Comparison of ENCODE assay signal across 23 cellular contexts in genomic region chr9:96075757-96076156, GRCh38.
A peak's percentile ranks its signal among the peaks of the same experiment; 100 is the strongest.
DNase-seq lines count a peak whose midpoint lies in the region; ATAC-seq and TF ChIP-seq lines count a peak whose summit lies in the region.
"Had no signal": no experiment of that assay in that cellular context is flagged by ENCODE, and none has a peak within 500 bp of the region (broad histone marks: within the 10 kb centered on the region; RNA-seq: fewer than 3 reads in every experiment).

No MANE protein-coding gene starts in this region.

- H3K36me3 ChIP-seq in SJSA1 = no peaks in the 10 kb centered on the region
- H3K36me3 ChIP-seq in GM23338 (ENCODE audit: insufficient read depth) = no peaks in the 10 kb centered on the region
- no peaks in the 10 kb centered on the region for H3K36me3 ChIP-seq in ovary
- H3K36me3 ChIP-seq: BE2C; BLaER1 treated with 17β-estradiol and CSF1 and Interleukin-3, amounts not matched to agents 10 nM and 100 nM; HAP-1 had no signal

- ATAC-seq in activated T-helper 17 cell treated with anti-CD3 and anti-CD28 coated beads, Interleukin-2, amount 50 U/mL, for 72 hours (replicated peaks) = no peak
- ATAC-seq in stimulated activated effector memory CD8-positive, alpha-beta T cell treated with anti-CD3 and anti-CD28 coated beads, Interleukin-12 subunit alpha, Interleukin-12 subunit beta, amount 100 ng/mL, for 72 hours = no peak
- ATAC-seq in GM23338 = no peak
- ATAC-seq: A549, GM12878 had no signal

- no peak for TF ChIP-seq EP300 in ovary (IDR thresholded peaks at IDR 0.05)

- no peak overlapping the region for H3K4me3 Mint-ChIP-seq in activated T-helper 17 cell treated with anti-CD3 and anti-CD28 coated beads, Interleukin-2, amount 50 U/mL, for 72 hours
- no peak overlapping the region for H3K4me3 Mint-ChIP-seq in stimulated activated effector memory CD8-positive, alpha-beta T cell treated with anti-CD3 and anti-CD28 coated beads, Interleukin-12 subunit alpha, Interleukin-12 subunit beta, amount 100 ng/mL, for 72 hours
- H3K4me3 Mint-ChIP-seq in GM23338 = no peak overlapping the region
- H3K4me3 Mint-ChIP-seq in glutamatergic neuron (ENCODE audit: unreplicated experiment) = no peak overlapping the region
- H3K4me3 Mint-ChIP-seq: CD14-positive monocyte; CD4-positive, alpha-beta T cell; CD8-positive, alpha-beta memory T cell; HFFc6 had no signal

- TF ChIP-seq CTCF in GM23338 (conservative IDR thresholded peaks at IDR 0.05; ENCODE audit: low read depth in 2 of 2) (no peak), glutamatergic neuron (IDR thresholded peaks at IDR 0.05; ENCODE audit: partially characterized antibody, unreplicated experiment) (no peak), ovary (IDR thresholded peaks at IDR 0.05) (no peak)

- no peak overlapping the region for H2AFZ ChIP-seq in GM23338

- H3K9me3 Mint-ChIP-seq in activated T-helper 17 cell treated with anti-CD3 and anti-CD28 coated beads, Interleukin-2, amount 50 U/mL, for 72 hours = no peaks in the 10 kb centered on the region
- no peaks in the 10 kb centered on the region for H3K9me3 Mint-ChIP-seq in stimulated activated effector memory CD8-positive, alpha-beta T cell treated with anti-CD3 and anti-CD28 coated beads, Interleukin-12 subunit alpha, Interleukin-12 subunit beta, amount 100 ng/mL, for 72 hours
- H3K9me3 Mint-ChIP-seq in GM23338 (no peaks in the 10 kb centered on the region), glutamatergic neuron (ENCODE audit: unreplicated experiment) (peaks cover 2% of the 10 kb centered on the region)
- H3K9me3 Mint-ChIP-seq: CD4-positive, alpha-beta T cell; CD8-positive, alpha-beta memory T cell; HFFc6 had no signal

- no peaks in the 10 kb centered on the region for H3F3A ChIP-seq in GM23338 (replicated peaks; ENCODE audit: low read depth)

- no peaks in the 10 kb centered on the region for H3K36me3 Mint-ChIP-seq in activated T-helper 17 cell treated with anti-CD3 and anti-CD28 coated beads, Interleukin-2, amount 50 U/mL, for 72 hours (ENCODE audit: low read depth)
- no peaks in the 10 kb centered on the region for H3K36me3 Mint-ChIP-seq in stimulated activated effector memory CD8-positive, alpha-beta T cell treated with anti-CD3 and anti-CD28 coated beads, Interleukin-12 subunit alpha, Interleukin-12 subunit beta, amount 100 ng/mL, for 72 hours
- H3K36me3 Mint-ChIP-seq in GM23338 (ENCODE audit: low read depth) (no peaks in the 10 kb centered on the region), glutamatergic neuron (ENCODE audit: unreplicated experiment) (no peaks in the 10 kb centered on the region)
- H3K36me3 Mint-ChIP-seq: CD14-positive monocyte; CD8-positive, alpha-beta memory T cell had no signal

- H3K27ac Mint-ChIP-seq in activated T-helper 17 cell treated with anti-CD3 and anti-CD28 coated beads, Interleukin-2, amount 50 U/mL, for 72 hours = peak overlapping the region; percentile 65
- peak overlapping the region; percentile 41 for H3K27ac Mint-ChIP-seq in stimulated activated effector memory CD8-positive, alpha-beta T cell treated with anti-CD3 and anti-CD28 coated beads, Interleukin-12 subunit alpha, Interleukin-12 subunit beta, amount 100 ng/mL, for 72 hours
- H3K27ac Mint-ChIP-seq in GM23338 (no peak overlapping the region), glutamatergic neuron (ENCODE audit: unreplicated experiment) (no peak overlapping the region)
- H3K27ac Mint-ChIP-seq: CD14-positive monocyte; CD4-positive, alpha-beta T cell; CD8-positive, alpha-beta memory T cell; HFFc6 had no signal

- no peak overlapping the region for H3K4me2 ChIP-seq in GM23338
- H3K4me2 ChIP-seq: A549 had no signal

- no peaks in the 10 kb centered on the region for H3K27me3 ChIP-seq in SJSA1 (replicated peaks)
- H3K27me3 ChIP-seq in GM23338 (ENCODE audit: insufficient read depth) = no peaks in the 10 kb centered on the region
- no peaks in the 10 kb centered on the region for H3K27me3 ChIP-seq in ovary
- H3K27me3 ChIP-seq: BE2C; BLaER1 treated with 17β-estradiol and CSF1 and Interleukin-3, amounts not matched to agents 10 nM and 100 nM had no signal

- 95 to 99% (median 96%) methylated on average over 5 of the region's 5 CpGs for WGBS in ovary, 3 donors

- peaks cover 11% of the 10 kb centered on the region for H3K27me3 Mint-ChIP-seq in activated T-helper 17 cell treated with anti-CD3 and anti-CD28 coated beads, Interleukin-2, amount 50 U/mL, for 72 hours
- H3K27me3 Mint-ChIP-seq in GM23338 (ENCODE audit: insufficient read depth, low read depth, poor library complexity) = no peaks in the 10 kb centered on the region
- no peaks in the 10 kb centered on the region for H3K27me3 Mint-ChIP-seq in glutamatergic neuron (ENCODE audit: unreplicated experiment)

- H3K4me1 ChIP-seq in SJSA1 (replicated peaks) (peaks cover 64% of the 10 kb centered on the region), GM23338 (ENCODE audit: insufficient read depth) (no peaks in the 10 kb centered on the region; the same call in 1 of the 2 replicates), ovary (ENCODE audit: insufficient read depth) (peaks cover 7% of the 10 kb centered on the region)
- H3K4me1 ChIP-seq: HAP-1 had no signal

- TF ChIP-seq POLR2A in ovary (IDR thresholded peaks at IDR 0.05) = no peak

- H3K9me3 ChIP-seq in SJSA1 (replicated peaks) (no peaks in the 10 kb centered on the region), ovary (no peaks in the 10 kb centered on the region)
- H3K9me3 ChIP-seq: A549, BE2C, HAP-1 had no signal

- H3K9me2 ChIP-seq in GM23338 (ENCODE audit: insufficient read depth) = no peaks in the 10 kb centered on the region

- H3K79me2 ChIP-seq in GM23338 (replicated peaks; ENCODE audit: insufficient read depth) = no peaks in the 10 kb centered on the region

- H3K27ac ChIP-seq in SJSA1 = peak overlapping the region; percentile 62
- H3K27ac ChIP-seq in GM23338 (ENCODE audit: low read depth) = no peak overlapping the region
- no peak overlapping the region for H3K27ac ChIP-seq in ovary
- H3K27ac ChIP-seq: A549; BLaER1 treated with 17β-estradiol and CSF1 and Interleukin-3, amounts not matched to agents 10 nM and 100 nM had no signal

- intact Hi-C loops in ovary (cut with DNase I) = no loop called here

- H3K4me3 ChIP-seq in SJSA1 (no peak overlapping the region), GM23338 (no peak overlapping the region), ovary (no peak overlapping the region)
- H3K4me3 ChIP-seq: A549; BLaER1 treated with 17β-estradiol and CSF1 and Interleukin-3, amounts not matched to agents 10 nM and 100 nM; GM12878; HAP-1 had no signal

- peaks cover 5% of the 10 kb centered on the region for H3K4me1 Mint-ChIP-seq in activated T-helper 17 cell treated with anti-CD3 and anti-CD28 coated beads, Interleukin-2, amount 50 U/mL, for 72 hours
- H3K4me1 Mint-ChIP-seq in stimulated activated effector memory CD8-positive, alpha-beta T cell treated with anti-CD3 and anti-CD28 coated beads, Interleukin-12 subunit alpha, Interleukin-12 subunit beta, amount 100 ng/mL, for 72 hours = peaks cover 22% of the 10 kb centered on the region
- peaks cover 8% of the 10 kb centered on the region; the same call in 2 of the 3 replicates for H3K4me1 Mint-ChIP-seq in GM23338
- no peaks in the 10 kb centered on the region for H3K4me1 Mint-ChIP-seq in glutamatergic neuron (ENCODE audit: low read depth, unreplicated experiment)
- H3K4me1 Mint-ChIP-seq: CD14-positive monocyte had no signal

- H4K20me1 ChIP-seq in GM23338 (replicated peaks; ENCODE audit: insufficient read depth) = no peaks in the 10 kb centered on the region
- H4K20me1 ChIP-seq: BLaER1 treated with 17β-estradiol and CSF1 and Interleukin-3, amounts not matched to agents 10 nM and 100 nM had no signal

- DNase-seq in SJSA1 (ENCODE audit: low read depth in 1 of 2, low spot score in 2 of 2) (no peak), GM23338 (ENCODE audit: low spot score) (no peak), glutamatergic neuron (no peak), ovary (no peak)
- DNase-seq in stimulated activated effector memory CD8-positive, alpha-beta T cell treated with anti-CD3 and anti-CD28 coated beads, Interleukin-12 subunit alpha, Interleukin-12 subunit beta, amount 100 ng/mL, for 72 hours (ENCODE audit: low spot score in 2 of 2) = no peak
- DNase-seq: 8988T; ACHN; AML-193; BE2C; CD4-positive, alpha-beta T cell; CD8-positive, alpha-beta memory T cell; DMS 273 treated with DMSO at 0.1 percent for 48 hours; DMS79; EL; GDM1; GOT3; HFFc6 had no signal

TF ChIP-seq in GM23338, 12 proteins besides CTCF, POLR2A, EP300 and RAD21 (continues in another document):
- TF ChIP-seq ZNF114 (CRISPR knock-in tag; IDR thresholded peaks at IDR 0.05) (no peak), POLR2AphosphoS5 (IDR thresholded peaks at IDR 0.05; ENCODE audit: low read depth) (no peak), ZNF331 (CRISPR knock-in tag; IDR thresholded peaks at IDR 0.05; ENCODE audit: low read depth) (no peak), NANOG (IDR thresholded peaks at IDR 0.05; ENCODE audit: borderline replicate concordance) (no peak), EZH2 (IDR thresholded peaks at IDR 0.05; ENCODE audit: low read depth, unreplicated experiment) (no peak), EZH2phosphoT487 (IDR thresholded peaks at IDR 0.05; ENCODE audit: unreplicated experiment) (no peak), STAT1 (IDR thresholded peaks at IDR 0.05; ENCODE audit: unreplicated experiment) (no peak), CREB1 (CRISPR knock-in tag; IDR thresholded peaks at IDR 0.05; ENCODE audit: low read depth) (no peak)
- TF ChIP-seq, protein P1, sequence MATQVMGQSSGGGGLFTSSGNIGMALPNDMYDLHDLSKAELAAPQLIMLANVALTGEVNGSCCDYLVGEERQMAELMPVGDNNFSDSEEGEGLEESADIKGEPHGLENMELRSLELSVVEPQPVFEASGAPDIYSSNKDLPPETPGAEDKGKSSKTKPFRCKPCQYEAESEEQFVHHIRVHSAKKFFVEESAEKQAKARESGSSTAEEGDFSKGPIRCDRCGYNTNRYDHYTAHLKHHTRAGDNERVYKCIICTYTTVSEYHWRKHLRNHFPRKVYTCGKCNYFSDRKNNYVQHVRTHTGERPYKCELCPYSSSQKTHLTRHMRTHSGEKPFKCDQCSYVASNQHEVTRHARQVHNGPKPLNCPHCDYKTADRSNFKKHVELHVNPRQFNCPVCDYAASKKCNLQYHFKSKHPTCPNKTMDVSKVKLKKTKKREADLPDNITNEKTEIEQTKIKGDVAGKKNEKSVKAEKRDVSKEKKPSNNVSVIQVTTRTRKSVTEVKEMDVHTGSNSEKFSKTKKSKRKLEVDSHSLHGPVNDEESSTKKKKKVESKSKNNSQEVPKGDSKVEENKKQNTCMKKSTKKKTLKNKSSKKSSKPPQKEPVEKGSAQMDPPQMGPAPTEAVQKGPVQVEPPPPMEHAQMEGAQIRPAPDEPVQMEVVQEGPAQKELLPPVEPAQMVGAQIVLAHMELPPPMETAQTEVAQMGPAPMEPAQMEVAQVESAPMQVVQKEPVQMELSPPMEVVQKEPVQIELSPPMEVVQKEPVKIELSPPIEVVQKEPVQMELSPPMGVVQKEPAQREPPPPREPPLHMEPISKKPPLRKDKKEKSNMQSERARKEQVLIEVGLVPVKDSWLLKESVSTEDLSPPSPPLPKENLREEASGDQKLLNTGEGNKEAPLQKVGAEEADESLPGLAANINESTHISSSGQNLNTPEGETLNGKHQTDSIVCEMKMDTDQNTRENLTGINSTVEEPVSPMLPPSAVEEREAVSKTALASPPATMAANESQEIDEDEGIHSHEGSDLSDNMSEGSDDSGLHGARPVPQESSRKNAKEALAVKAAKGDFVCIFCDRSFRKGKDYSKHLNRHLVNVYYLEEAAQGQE (IDR thresholded peaks at IDR 0.05; ENCODE audit: unreplicated experiment) = no peak

Comparison
In these comparisons a context has a peak if more than half of its experiments do, and no peak if none do; other contexts are left out.
1. H3K27ac Mint-ChIP-seq: peak in activated T-helper 17 cell treated with anti-CD3 and anti-CD28 coated beads, Interleukin-2, amount 50 U/mL, for 72 hours (single experiment) and stimulated activated effector memory CD8-positive, alpha-beta T cell treated with anti-CD3 and anti-CD28 coated beads, Interleukin-12 subunit alpha, Interleukin-12 subunit beta, amount 100 ng/mL, for 72 hours (single experiment); none in GM23338 (single experiment) and glutamatergic neuron (single experiment).